8 cellular contexts compared by ENCODE assay signal in genomic region chr3:16600771-16601538, GRCh38. TPM values are rescaled to one million over a fixed set of nuclear protein-coding genes. Genes with fewer than 3 reads are reported as not detected.
DNase-seq lines count a peak whose midpoint lies in the region; ATAC-seq, FAIRE-seq and TF ChIP-seq lines count a peak whose summit lies in the region.

No MANE protein-coding gene starts in this region.

- DNase-seq in GM12892 (ENCODE audit: insufficient read length) (no peak), NCI-H1417 treated with DMSO at 0.1 percent for 48 hours (lab: John Stamatoyannopoulos, UW) (peak; percentile 9), astrocyte (ENCODE audit: low read depth) (peak; percentile 50), right cardiac atrium (peak; percentile 84 to 93 (median 86)), sigmoid colon (peak; percentile 89)
- DNase-seq in T-helper 2 cell treated with Interferon-gamma antibody and Interleukin-4, amounts not matched to agents 5 μg/mL and 100 μg/mL, for 36 hours (ENCODE audit: low spot score), result peak; percentile 59

- no peak overlapping the region for H3K4me2 ChIP-seq in astrocyte (ENCODE audit: low read length)

- no peak overlapping the region for H3K27ac Mint-ChIP-seq in T-helper 2 cell treated with Interferon-gamma antibody and Interleukin-4, amounts not matched to agents 5 μg/mL and 100 μg/mL, for 36 hours
- no peak overlapping the region for H3K27ac Mint-ChIP-seq in astrocyte (ENCODE audit: unreplicated experiment)

- H3K36me3 ChIP-seq in astrocyte (ENCODE audit: insufficient read depth, low read length) (no peaks in the 10 kb centered on the region), sigmoid colon (no peaks in the 10 kb centered on the region)

- 5% methylated on average over 7 of the region's 7 CpGs for WGBS in right cardiac atrium
- 7 to 14% methylated on average over 7 of the region's 7 CpGs for WGBS in sigmoid colon, 2 donors

- no peak overlapping the region for H2AFZ ChIP-seq in astrocyte (ENCODE audit: low read depth, low read length)

- no peak for TF ChIP-seq EP300 in sigmoid colon (IDR thresholded peaks at IDR 0.05)

- FAIRE-seq in GM12892 (lab: Jason Lieb, UNC) (peak; percentile 84), astrocyte (lab: Jason Lieb, UNC) (peak; percentile 13)

- H3K27me3 Mint-ChIP-seq in T-helper 2 cell treated with Interferon-gamma antibody and Interleukin-4, amounts not matched to agents 5 μg/mL and 100 μg/mL, for 36 hours (ENCODE audit: low read depth), result peaks cover 42% of the 10 kb centered on the region
- no peaks in the 10 kb centered on the region for H3K27me3 Mint-ChIP-seq in astrocyte (ENCODE audit: low read depth, unreplicated experiment)

- H3K27me3 ChIP-seq in astrocyte (ENCODE audit: insufficient read depth, low read length) (peaks cover 3% of the 10 kb centered on the region), right cardiac atrium (ENCODE audit: control insufficient read depth, insufficient read depth) (no peaks in the 10 kb centered on the region), sigmoid colon (no peaks in the 10 kb centered on the region)

- H3K9ac ChIP-seq in astrocyte (ENCODE audit: low read length), result no peak overlapping the region

- H4K20me1 ChIP-seq in astrocyte (ENCODE audit: insufficient read depth, low read length), result no peaks in the 10 kb centered on the region

- peaks cover 22% of the 10 kb centered on the region for H3K4me1 Mint-ChIP-seq in T-helper 2 cell treated with Interferon-gamma antibody and Interleukin-4, amounts not matched to agents 5 μg/mL and 100 μg/mL, for 36 hours (ENCODE audit: low read depth)
- H3K4me1 Mint-ChIP-seq in astrocyte (ENCODE audit: low read depth, unreplicated experiment), result no peaks in the 10 kb centered on the region

- no peak overlapping the region for H3K4me3 ChIP-seq in astrocyte (ENCODE audit: insufficient read depth, low read depth, low read length)
- H3K4me3 ChIP-seq in right cardiac atrium (ENCODE audit: low read length), result no peak overlapping the region
- H3K4me3 ChIP-seq in sigmoid colon, result no peak overlapping the region

- H3K27ac ChIP-seq in 22Rv1, result no peak overlapping the region
- no peak overlapping the region for H3K27ac ChIP-seq in astrocyte (ENCODE audit: low read depth, low read length)
- no peak overlapping the region for H3K27ac ChIP-seq in right cardiac atrium (ENCODE audit: low read length)
- H3K27ac ChIP-seq in sigmoid colon, result no peak overlapping the region

- TF ChIP-seq CTCF in 22Rv1 (IDR thresholded peaks at IDR 0.05) (peak; percentile 85), astrocyte (IDR thresholded peaks at IDR 0.05; ENCODE audit: insufficient read depth, low read depth, low read length) (peak; percentile 81), sigmoid colon (IDR thresholded peaks at IDR 0.05) (peak; percentile 53 to 79 (median 71))

- no peaks in the 10 kb centered on the region for H3K79me2 ChIP-seq in astrocyte (ENCODE audit: insufficient read depth, low read length)

- ATAC-seq in right cardiac atrium (peak; percentile 60 to 76), GM21717 (IDR thresholded peaks at IDR 0.05; ENCODE audit: unreplicated experiment) (no peak)

- no peak overlapping the region for H3K4me3 Mint-ChIP-seq in T-helper 2 cell treated with Interferon-gamma antibody and Interleukin-4, amounts not matched to agents 5 μg/mL and 100 μg/mL, for 36 hours
- no peak overlapping the region for H3K4me3 Mint-ChIP-seq in astrocyte (ENCODE audit: unreplicated experiment)

- no peaks in the 10 kb centered on the region for H3K36me3 Mint-ChIP-seq in T-helper 2 cell treated with Interferon-gamma antibody and Interleukin-4, amounts not matched to agents 5 μg/mL and 100 μg/mL, for 36 hours (ENCODE audit: low read depth)
- H3K36me3 Mint-ChIP-seq in astrocyte (ENCODE audit: low read depth, unreplicated experiment), result no peaks in the 10 kb centered on the region

- TF ChIP-seq POLR2A in GM12892 (IDR thresholded peaks at IDR 0.05; ENCODE audit: low read depth, low read length) (no peak), sigmoid colon (IDR thresholded peaks at IDR 0.05) (no peak)

- no peaks in the 10 kb centered on the region for H3K9me3 Mint-ChIP-seq in T-helper 2 cell treated with Interferon-gamma antibody and Interleukin-4, amounts not matched to agents 5 μg/mL and 100 μg/mL, for 36 hours
- no peaks in the 10 kb centered on the region for H3K9me3 Mint-ChIP-seq in astrocyte (ENCODE audit: unreplicated experiment)

- H3K9me3 ChIP-seq in astrocyte (ENCODE audit: insufficient read depth, low read depth, low read length) (no peaks in the 10 kb centered on the region), right cardiac atrium (ENCODE audit: control insufficient read depth, low read length) (no peaks in the 10 kb centered on the region), sigmoid colon (no peaks in the 10 kb centered on the region)

- H3K4me1 ChIP-seq in astrocyte (ENCODE audit: insufficient read depth, low read length) (no peaks in the 10 kb centered on the region), right cardiac atrium (ENCODE audit: control insufficient read depth, insufficient read depth, low read length) (no peaks in the 10 kb centered on the region), sigmoid colon (peaks cover 0 to 4% (median 0%) of the 10 kb centered on the region in 4 donors)

- intact Hi-C loops in right cardiac atrium (cut with DNase I) (loop anchor here (5.0 to 10.0 kb wide), 4 partner anchors 431 to 636 kb away; no protein-coding TSS in a partner anchor), sigmoid colon (cut with DNase I) (loop anchor here (5.0 kb wide), 1 partner anchor 811 kb away; no protein-coding TSS in a partner anchor)

RNA-seq across cellular contexts. Expression of gene DAZL, which starts 4.3 kb away (rescaled TPM):
- polyA plus RNA-seq in GM12892 (2012; ENCODE audit: missing spikeins), result 0.89 TPM
- total RNA-seq in astrocyte (not detected in 2 replicates), right cardiac atrium (not detected), sigmoid colon (under 1 TPM in 3 of 4 donors, not detected in 1; 0.36 to 0.66 (median 0.41) TPM)
- polyA plus RNA-seq in right cardiac atrium (not detected), sigmoid colon (under 1 TPM in 1 of 3 donors, not detected in 2; 0.12 TPM)
